25 cellular contexts compared by ENCODE assay signal in genomic region chr2:33354981-33355380, GRCh38.
DNase-seq lines count a peak whose midpoint lies in the region; TF ChIP-seq lines count a peak whose summit lies in the region.
"Had no signal": no experiment of that assay in that cellular context is flagged by ENCODE, and none has a peak within 500 bp of the region (broad histone marks: within the 10 kb centered on the region; RNA-seq: fewer than 3 reads in every experiment).

No MANE protein-coding gene starts in this region.

- intact Hi-C loops in activated T-helper 1 cell treated with anti-CD3 and anti-CD28 coated beads, Interleukin-12 subunit alpha, Interleukin-12 subunit beta, Interleukin-2, Interleukin-4 antibody, amounts not matched to agents 30 ng/mL and 10 ng/mL and 1 ng/mL, durations not matched to agents 14 hours and 24 hours and 36 hours (cut with micrococcal nuclease): no loop called here

- H3K27me3 ChIP-seq in SJCRH30: no peaks in the 10 kb centered on the region
- H3K27me3 ChIP-seq: breast epithelium, dorsolateral prefrontal cortex, esophagus muscularis mucosa had no signal

- peak overlapping the region; percentile 74 for H3K4me3 Mint-ChIP-seq in endothelial cell (ENCODE audit: unreplicated experiment)
- H3K4me3 Mint-ChIP-seq in osteocyte (ENCODE audit: unreplicated experiment): no peak overlapping the region
- no peak overlapping the region for H3K4me3 Mint-ChIP-seq in activated T-helper 1 cell treated with anti-CD3 and anti-CD28 coated beads, Interleukin-12 subunit alpha, Interleukin-12 subunit beta, Interleukin-2, Interleukin-4 antibody, amounts not matched to agents 30 ng/mL and 10 ng/mL and 1 ng/mL, durations not matched to agents 14 hours and 24 hours and 36 hours
- H3K4me3 Mint-ChIP-seq: activated CD4-positive, alpha-beta memory T cell treated with anti-CD3 and anti-CD28 coated beads for 36 hours; activated naive CD4-positive, alpha-beta T cell treated with anti-CD3 and anti-CD28 coated beads, Interleukin-2, amount 10 ng/mL, durations not matched to agents 7 days and 5 days; memory B cell; naive thymus-derived CD8-positive, alpha-beta T cell had no signal

- no peak overlapping the region for H3K4me3 ChIP-seq in SJCRH30
- H3K4me3 ChIP-seq: breast epithelium, dorsolateral prefrontal cortex, esophagus muscularis mucosa had no signal

- peaks cover 6% of the 10 kb centered on the region for H3K9me3 Mint-ChIP-seq in endothelial cell (ENCODE audit: unreplicated experiment)
- peaks cover 7% of the 10 kb centered on the region for H3K9me3 Mint-ChIP-seq in osteocyte (ENCODE audit: unreplicated experiment)
- peaks cover 17% of the 10 kb centered on the region for H3K9me3 Mint-ChIP-seq in activated T-helper 1 cell treated with anti-CD3 and anti-CD28 coated beads, Interleukin-12 subunit alpha, Interleukin-12 subunit beta, Interleukin-2, Interleukin-4 antibody, amounts not matched to agents 30 ng/mL and 10 ng/mL and 1 ng/mL, durations not matched to agents 14 hours and 24 hours and 36 hours

- no peaks in the 10 kb centered on the region for H3K4me1 Mint-ChIP-seq in endothelial cell (ENCODE audit: unreplicated experiment)
- peaks cover 11% of the 10 kb centered on the region for H3K4me1 Mint-ChIP-seq in osteocyte (ENCODE audit: unreplicated experiment)
- H3K4me1 Mint-ChIP-seq in activated T-helper 1 cell treated with anti-CD3 and anti-CD28 coated beads, Interleukin-12 subunit alpha, Interleukin-12 subunit beta, Interleukin-2, Interleukin-4 antibody, amounts not matched to agents 30 ng/mL and 10 ng/mL and 1 ng/mL, durations not matched to agents 14 hours and 24 hours and 36 hours (ENCODE audit: low read depth): no peaks in the 10 kb centered on the region
- H3K4me1 Mint-ChIP-seq: activated naive CD4-positive, alpha-beta T cell treated with anti-CD3 and anti-CD28 coated beads, Interleukin-2, amount 10 ng/mL, durations not matched to agents 7 days and 5 days; memory B cell; naive thymus-derived CD8-positive, alpha-beta T cell had no signal

- no peak overlapping the region for H3K27ac Mint-ChIP-seq in endothelial cell (ENCODE audit: unreplicated experiment)
- H3K27ac Mint-ChIP-seq in osteocyte (ENCODE audit: unreplicated experiment): peak overlapping the region; percentile 36
- no peak overlapping the region for H3K27ac Mint-ChIP-seq in activated T-helper 1 cell treated with anti-CD3 and anti-CD28 coated beads, Interleukin-12 subunit alpha, Interleukin-12 subunit beta, Interleukin-2, Interleukin-4 antibody, amounts not matched to agents 30 ng/mL and 10 ng/mL and 1 ng/mL, durations not matched to agents 14 hours and 24 hours and 36 hours
- H3K27ac Mint-ChIP-seq: activated CD4-positive, alpha-beta memory T cell treated with anti-CD3 and anti-CD28 coated beads for 36 hours; activated naive CD4-positive, alpha-beta T cell treated with anti-CD3 and anti-CD28 coated beads, Interleukin-2, amount 10 ng/mL, durations not matched to agents 7 days and 5 days; memory B cell; progenitor cell of endocrine pancreas had no signal

- peaks cover 61% of the 10 kb centered on the region for H3K36me3 Mint-ChIP-seq in endothelial cell (ENCODE audit: low read depth, unreplicated experiment)
- H3K36me3 Mint-ChIP-seq in osteocyte (ENCODE audit: unreplicated experiment): peaks cover 21% of the 10 kb centered on the region
- H3K36me3 Mint-ChIP-seq in activated T-helper 1 cell treated with anti-CD3 and anti-CD28 coated beads, Interleukin-12 subunit alpha, Interleukin-12 subunit beta, Interleukin-2, Interleukin-4 antibody, amounts not matched to agents 30 ng/mL and 10 ng/mL and 1 ng/mL, durations not matched to agents 14 hours and 24 hours and 36 hours (ENCODE audit: low read depth): peaks cover 7% of the 10 kb centered on the region
- H3K36me3 Mint-ChIP-seq: activated naive CD4-positive, alpha-beta T cell treated with anti-CD3 and anti-CD28 coated beads, Interleukin-2, amount 10 ng/mL, durations not matched to agents 7 days and 5 days had no signal

- DNase-seq in ELR (ENCODE audit: low read depth) (peak; percentile 92), RKO (ENCODE audit: low spot score) (peak; percentile 48), endothelial cell (ENCODE audit: low spot score) (no peak), osteocyte (ENCODE audit: extremely low spot score, unreplicated experiment) (no peak), NCI-H1092 (lab: John Stamatoyannopoulos, UW) (no peak), cortex of kidney (lab: John Stamatoyannopoulos, UW) (no peak), SJCRH30 (no peak)
- DNase-seq in activated T-helper 1 cell treated with anti-CD3 and anti-CD28 coated beads, Interleukin-12 subunit alpha, Interleukin-12 subunit beta, Interleukin-2, Interleukin-4 antibody, amounts not matched to agents 30 ng/mL and 10 ng/mL and 1 ng/mL, durations not matched to agents 14 hours and 24 hours and 36 hours (ENCODE audit: low spot score): no peak
- DNase-seq: activated CD4-positive, alpha-beta memory T cell treated with anti-CD3 and anti-CD28 coated beads for 36 hours; activated naive CD4-positive, alpha-beta T cell treated with anti-CD3 and anti-CD28 coated beads, Interleukin-2, amount 10 ng/mL, durations not matched to agents 7 days and 5 days; activated T-cell treated with anti-CD3 and anti-CD28 coated beads, Interleukin-2, amount 50 U/mL, for 1 hour; BE2C; Calu3; hippocampal formation; kidney; naive thymus-derived CD8-positive, alpha-beta T cell; NCI-H2081; NCI-H510A; T-helper 1 cell; WERI-Rb-1 had no signal

- H3K27me3 Mint-ChIP-seq in endothelial cell (ENCODE audit: unreplicated experiment) (peaks cover 14% of the 10 kb centered on the region), osteocyte (ENCODE audit: unreplicated experiment) (no peaks in the 10 kb centered on the region)
- H3K27me3 Mint-ChIP-seq in activated T-helper 1 cell treated with anti-CD3 and anti-CD28 coated beads, Interleukin-12 subunit alpha, Interleukin-12 subunit beta, Interleukin-2, Interleukin-4 antibody, amounts not matched to agents 30 ng/mL and 10 ng/mL and 1 ng/mL, durations not matched to agents 14 hours and 24 hours and 36 hours (ENCODE audit: insufficient read depth): no peaks in the 10 kb centered on the region
- H3K27me3 Mint-ChIP-seq: activated naive CD4-positive, alpha-beta T cell treated with anti-CD3 and anti-CD28 coated beads, Interleukin-2, amount 10 ng/mL, durations not matched to agents 7 days and 5 days; progenitor cell of endocrine pancreas had no signal

- TF ChIP-seq CTCF in endothelial cell (IDR thresholded peaks at IDR 0.05; ENCODE audit: unreplicated experiment) (no peak), osteocyte (IDR thresholded peaks at IDR 0.05) (no peak)

- no peak overlapping the region for H3K27ac ChIP-seq in SJCRH30
- H3K27ac ChIP-seq: breast epithelium, dorsolateral prefrontal cortex, esophagus muscularis mucosa, WERI-Rb-1 had no signal

- no peaks in the 10 kb centered on the region for H3K4me1 ChIP-seq in SJCRH30
- H3K4me1 ChIP-seq: BE2C, breast epithelium had no signal

- H3K36me3 ChIP-seq in SJCRH30: peaks cover 28% of the 10 kb centered on the region
- H3K36me3 ChIP-seq: BE2C, breast epithelium, WERI-Rb-1 had no signal

- H3K9me3 ChIP-seq in SJCRH30 (replicated peaks): peaks cover 20% of the 10 kb centered on the region
- H3K9me3 ChIP-seq: BE2C, esophagus muscularis mucosa had no signal

Comparison
In these comparisons a context has a peak if more than half of its experiments do, and no peak if none do; other contexts are left out.
1. DNase-seq: peak in ELR (single experiment) and RKO (single experiment); none in endothelial cell (single experiment), osteocyte (single experiment), NCI-H1092 (single experiment), cortex of kidney (single experiment), SJCRH30 (0 of 2) and activated T-helper 1 cell treated with anti-CD3 and anti-CD28 coated beads, Interleukin-12 subunit alpha, Interleukin-12 subunit beta, Interleukin-2, Interleukin-4 antibody, amounts not matched to agents 30 ng/mL and 10 ng/mL and 1 ng/mL, durations not matched to agents 14 hours and 24 hours and 36 hours (single experiment).